ENCODE assay signal across 8 cellular contexts in the genomic region with DNA sequence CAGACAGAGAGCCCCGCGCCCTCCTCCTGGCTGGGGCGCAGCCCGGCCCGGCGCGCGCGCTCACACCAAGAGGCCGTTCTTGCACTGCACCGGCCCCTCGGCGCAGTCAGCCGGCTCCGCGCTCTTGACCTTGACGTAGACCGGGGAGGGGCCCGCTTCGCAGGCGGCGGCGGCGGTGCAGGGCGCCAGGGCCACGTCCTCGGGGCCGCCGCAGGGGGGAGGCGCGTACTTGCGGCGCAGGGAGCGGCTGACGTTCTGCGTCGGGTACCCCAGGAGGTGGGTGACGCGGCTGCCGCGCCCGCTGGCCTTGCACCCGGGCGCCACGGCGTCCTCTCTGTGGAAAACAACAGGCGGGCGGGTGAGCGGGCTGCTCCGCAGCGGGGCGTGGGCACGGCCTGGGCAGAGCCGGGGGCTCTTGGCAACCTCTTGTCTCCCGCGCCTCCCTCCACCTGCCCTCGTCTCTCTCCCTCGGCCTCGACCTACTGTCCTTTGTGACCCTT. TPM values are rescaled to one million over a fixed set of nuclear protein-coding genes. Genes with fewer than 3 reads are reported as not detected.
DNase-seq lines count a peak whose midpoint lies in the region; ATAC-seq and TF ChIP-seq lines count a peak whose summit lies in the region.

No MANE protein-coding gene starts in this region.

- peak overlapping the region; percentile 78 for H3K27ac Mint-ChIP-seq in activated CD4-positive, alpha-beta T cell treated with anti-CD3 and anti-CD28 coated beads, Interleukin-2, amount 10 ng/mL, durations not matched to agents 7 days and 5 days

- H3K9me3 Mint-ChIP-seq in activated CD4-positive, alpha-beta T cell treated with anti-CD3 and anti-CD28 coated beads, Interleukin-2, amount 10 ng/mL, durations not matched to agents 7 days and 5 days, result no peaks in the 10 kb centered on the region

- DNase-seq in GM13977 (ENCODE audit: low spot score) (peak; percentile 82), NCI-H2196 (lab: John Stamatoyannopoulos, UW; ENCODE audit: unreplicated experiment) (peak; percentile 87), OCI-M2 (lab: John Stamatoyannopoulos, UW; ENCODE audit: unreplicated experiment) (no peak)
- DNase-seq in activated CD4-positive, alpha-beta T cell treated with anti-CD3 and anti-CD28 coated beads, Interleukin-2, amount 10 ng/mL, durations not matched to agents 7 days and 5 days, result peak; percentile 73
- peak; percentile 69 for DNase-seq in stimulated activated CD4-positive, alpha-beta T cell treated with anti-CD3 and anti-CD28 coated beads, Interleukin-15, amount 100 ng/mL, for 48 hours (ENCODE audit: low read depth in 2 of 2)

- no peaks in the 10 kb centered on the region for H3K27me3 ChIP-seq in layer of hippocampus (ENCODE audit: control insufficient read depth, insufficient read depth, low read length)

- H3K27me3 Mint-ChIP-seq in activated CD4-positive, alpha-beta T cell treated with anti-CD3 and anti-CD28 coated beads, Interleukin-2, amount 10 ng/mL, durations not matched to agents 7 days and 5 days, result peaks cover 4% of the 10 kb centered on the region

- CTCF ChIA-PET in activated CD4-positive, alpha-beta T cell treated with anti-CD3 and anti-CD28 coated beads, Interleukin-2, amount 10 ng/mL, durations not matched to agents 7 days and 5 days (lab: Charles Lee), result interaction anchor here (1.5 to 1.9 kb wide), 2 partner anchors 11 to 24 kb away, joined by 3 to 7 read pairs; no protein-coding TSS in a partner anchor

- H3K36me3 Mint-ChIP-seq in activated CD4-positive, alpha-beta T cell treated with anti-CD3 and anti-CD28 coated beads, Interleukin-2, amount 10 ng/mL, durations not matched to agents 7 days and 5 days (ENCODE audit: low read depth), result no peaks in the 10 kb centered on the region

- H3K27ac ChIP-seq in cingulate gyrus (ENCODE audit: low read depth, low read length) (peak overlapping the region; percentile 90), layer of hippocampus (ENCODE audit: low read depth, low read length) (peak overlapping the region; percentile 92)

- POLR2A ChIA-PET in activated CD4-positive, alpha-beta T cell treated with anti-CD3 and anti-CD28 coated beads, Interleukin-2, amount 10 ng/mL, durations not matched to agents 7 days and 5 days (lab: Charles Lee), result no interaction called here

- H3K4me3 Mint-ChIP-seq in activated CD4-positive, alpha-beta T cell treated with anti-CD3 and anti-CD28 coated beads, Interleukin-2, amount 10 ng/mL, durations not matched to agents 7 days and 5 days, result peak overlapping the region; percentile 71

- ATAC-seq in HG02852 (IDR thresholded peaks at IDR 0.05; ENCODE audit: unreplicated experiment), result peak; percentile 77

- in situ Hi-C loops in GM13977 (cut with MboI; ENCODE audit: low pct_unique_long_range_greater_than_20kb, low sequenced_read_pairs, unreplicated experiment), result no loop called here

- H3K4me1 Mint-ChIP-seq in activated CD4-positive, alpha-beta T cell treated with anti-CD3 and anti-CD28 coated beads, Interleukin-2, amount 10 ng/mL, durations not matched to agents 7 days and 5 days, result peaks cover 18% of the 10 kb centered on the region

- TF ChIP-seq CTCF in GM13977 (IDR thresholded peaks at IDR 0.05; ENCODE audit: extremely low read depth, insufficient read depth, missing control alignments), result no peak

RNA-seq across cellular contexts. Expression of a gene that starts 7.7 kb away (rescaled TPM):
- not detected for total RNA-seq in activated CD4-positive, alpha-beta T cell treated with anti-CD3 and anti-CD28 coated beads, Interleukin-2, amount 10 ng/mL, durations not matched to agents 7 days and 5 days

RNA-seq across cellular contexts. Expression of a gene that starts 28.1 kb away (rescaled TPM):
- under 1 TPM; 0.47 to 0.89 TPM for total RNA-seq in activated CD4-positive, alpha-beta T cell treated with anti-CD3 and anti-CD28 coated beads, Interleukin-2, amount 10 ng/mL, durations not matched to agents 7 days and 5 days

RNA-seq across cellular contexts. Expression of a gene that starts 45.2 kb away (rescaled TPM):
- total RNA-seq in activated CD4-positive, alpha-beta T cell treated with anti-CD3 and anti-CD28 coated beads, Interleukin-2, amount 10 ng/mL, durations not matched to agents 7 days and 5 days, result under 1 TPM; 0.25 to 0.37 TPM

RNA-seq across cellular contexts. Expression of a gene that starts 52.6 kb away (rescaled TPM):
- under 1 TPM in 1 of 2 experiments, not detected in 1; 0.15 TPM for total RNA-seq in activated CD4-positive, alpha-beta T cell treated with anti-CD3 and anti-CD28 coated beads, Interleukin-2, amount 10 ng/mL, durations not matched to agents 7 days and 5 days
